Comparison of ENCODE assay signal across 32 cellular contexts in the genomic region with DNA sequence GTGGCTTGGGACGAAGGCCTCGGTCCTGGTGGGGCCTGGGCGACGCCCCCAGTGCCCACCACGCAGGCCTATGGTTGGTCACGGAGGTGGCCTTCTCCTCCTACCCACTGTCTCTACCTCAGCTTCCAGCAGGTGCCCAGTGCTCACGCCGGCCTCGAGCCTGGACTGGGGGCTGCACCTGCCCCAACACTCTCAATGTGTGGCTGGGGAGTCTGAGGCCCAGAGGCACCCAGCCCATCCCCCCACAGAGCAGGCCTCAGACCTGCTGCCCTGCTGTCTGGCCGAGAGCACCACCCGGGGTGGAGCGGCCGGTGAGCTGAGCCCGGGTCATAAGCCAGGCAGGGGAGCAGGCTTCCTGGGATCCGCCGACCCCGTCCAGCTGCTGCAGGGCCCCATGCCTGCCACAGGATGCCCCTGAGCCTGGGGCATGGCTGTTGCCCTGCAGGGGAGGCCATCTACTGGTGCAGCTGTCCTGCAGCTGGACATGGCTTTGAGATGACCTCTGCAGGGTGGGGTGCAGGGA. TPM values are rescaled to one million over a fixed set of nuclear protein-coding genes. Genes with fewer than 3 reads are reported as not detected.
A peak's percentile ranks its signal among the peaks of the same experiment; 100 is the strongest.
DNase-seq lines count a peak whose midpoint lies in the region; TF ChIP-seq lines count a peak whose summit lies in the region.
"Had no signal": no experiment of that assay in that cellular context is flagged by ENCODE, and none has a peak within 500 bp of the region (broad histone marks: within the 10 kb centered on the region; RNA-seq: fewer than 3 reads in every experiment).

No MANE protein-coding gene starts in this region.

- H3K36me3 ChIP-seq in H7 (replicated peaks; ENCODE audit: control insufficient read depth, insufficient read depth, low read length) (no peaks in the 10 kb centered on the region), tibial artery (no peaks in the 10 kb centered on the region), thyroid gland (no peaks in the 10 kb centered on the region), uterus (no peaks in the 10 kb centered on the region)
- H3K36me3 ChIP-seq: lower lobe of right lung, MG63 had no signal

- H3K27ac Mint-ChIP-seq in activated naive CD4-positive, alpha-beta T cell treated with anti-CD3 and anti-CD28 coated beads, Interleukin-2, amount 50 U/mL, for 24 hours: peak overlapping the region; percentile 12
- H3K27ac Mint-ChIP-seq: activated CD4-positive, alpha-beta T cell treated with anti-CD3 and anti-CD28 coated beads for 36 hours; activated naive CD4-positive, alpha-beta T cell treated with anti-CD3 and anti-CD28 coated beads for 36 hours; activated T-cell treated with anti-CD3 and anti-CD28 coated beads, Interleukin-2, amount 50 U/mL, for 72 hours; T-helper 17 cell had no signal

- H3K4me1 ChIP-seq in tibial artery: no peaks in the 10 kb centered on the region
- no peaks in the 10 kb centered on the region for H3K4me1 ChIP-seq in thyroid gland
- no peaks in the 10 kb centered on the region for H3K4me1 ChIP-seq in uterus
- H3K4me1 ChIP-seq: lower lobe of right lung had no signal

- peaks cover 10% of the 10 kb centered on the region for H3K27me3 Mint-ChIP-seq in activated naive CD4-positive, alpha-beta T cell treated with anti-CD3 and anti-CD28 coated beads, Interleukin-2, amount 50 U/mL, for 24 hours

- intact Hi-C loops in tibial artery (cut with DNase I; ENCODE audit: low total_unique reads): no loop called here
- intact Hi-C loops in thyroid gland (cut with DNase I): no loop called here
- intact Hi-C loops in uterus (cut with DNase I; ENCODE audit: low total_unique reads): no loop called here

- WGBS in thyroid gland, 2 donors: 50 to 58% methylated on average over 4 to 10 of the region's 17 CpGs

- no peaks in the 10 kb centered on the region for H3K27me3 ChIP-seq in H7 (ENCODE audit: control insufficient read depth, insufficient read depth, low read length)
- peaks cover 0 to 49% of the 10 kb centered on the region in 2 donors for H3K27me3 ChIP-seq in tibial artery
- H3K27me3 ChIP-seq in thyroid gland: no peaks in the 10 kb centered on the region
- H3K27me3 ChIP-seq in uterus: no peaks in the 10 kb centered on the region
- H3K27me3 ChIP-seq: MG63 had no signal

- H3K9me3 Mint-ChIP-seq in activated naive CD4-positive, alpha-beta T cell treated with anti-CD3 and anti-CD28 coated beads, Interleukin-2, amount 50 U/mL, for 24 hours: peaks cover 9% of the 10 kb centered on the region

- no peak for DNase-seq in activated naive CD4-positive, alpha-beta T cell treated with anti-CD3 and anti-CD28 coated beads, Interleukin-2, amount 50 U/mL, for 16 hours
- peak; percentile 65 for DNase-seq in H7
- peak; percentile 12 for DNase-seq in iPS-NIHi7 (ENCODE audit: extremely low spot score)
- DNase-seq in tibial artery: peak; percentile 7 to 44
- no peak for DNase-seq in thyroid gland
- no peak for DNase-seq in NCI-H2029 treated with DMSO at 0.1 percent for 48 hours (lab: John Stamatoyannopoulos, UW)
- DNase-seq in uterus: no peak
- DNase-seq: activated CD4-positive, alpha-beta T cell treated with anti-CD3 and anti-CD28 coated beads for 36 hours; activated T-cell treated with anti-CD3 and anti-CD28 coated beads, Interleukin-2, amount 50 U/mL, for 72 hours; amniotic stem cell; DMS79; effector CD8-positive, alpha-beta T cell; erythroblast; GF-D8; KBM-7; lower lobe of right lung; MG63; NCI-H1105 treated with DMSO at 0.1 percent for 48 hours; NCI-H774; RPMI8226; stimulated activated CD4-positive, alpha-beta T cell treated with anti-CD3 and anti-CD28 coated beads, Interleukin-4, amount 100 ng/mL, for 4 hours; stimulated activated naive CD4-positive, alpha-beta T cell; T-helper 17 cell had no signal

- H3K27ac ChIP-seq in tibial artery (no peak overlapping the region), thyroid gland (no peak overlapping the region), uterus (no peak overlapping the region)
- H3K27ac ChIP-seq: lower lobe of right lung had no signal

- H3K4me3 ChIP-seq in H7 (ENCODE audit: insufficient read depth, low read depth, low read length) (no peak overlapping the region), tibial artery (no peak overlapping the region), thyroid gland (replicated peaks in 1 of 3) (no peak overlapping the region), uterus (no peak overlapping the region)
- H3K4me3 ChIP-seq: lower lobe of right lung, MG63 had no signal

- H3K36me3 Mint-ChIP-seq in activated naive CD4-positive, alpha-beta T cell treated with anti-CD3 and anti-CD28 coated beads, Interleukin-2, amount 50 U/mL, for 24 hours: peaks cover 2% of the 10 kb centered on the region

- no peak for TF ChIP-seq POLR2A in thyroid gland (IDR thresholded peaks at IDR 0.05)
- TF ChIP-seq POLR2A in uterus (IDR thresholded peaks at IDR 0.05): no peak

- H3K4me1 Mint-ChIP-seq in activated naive CD4-positive, alpha-beta T cell treated with anti-CD3 and anti-CD28 coated beads, Interleukin-2, amount 50 U/mL, for 24 hours: no peaks in the 10 kb centered on the region
- H3K4me1 Mint-ChIP-seq: activated CD4-positive, alpha-beta T cell treated with anti-CD3 and anti-CD28 coated beads for 36 hours; neural crest cell; T-helper 17 cell had no signal

- no peak overlapping the region for H3K4me3 Mint-ChIP-seq in activated naive CD4-positive, alpha-beta T cell treated with anti-CD3 and anti-CD28 coated beads, Interleukin-2, amount 50 U/mL, for 24 hours
- H3K4me3 Mint-ChIP-seq: activated CD4-positive, alpha-beta T cell treated with anti-CD3 and anti-CD28 coated beads for 36 hours; activated naive CD4-positive, alpha-beta T cell treated with anti-CD3 and anti-CD28 coated beads for 36 hours; activated T-cell treated with anti-CD3 and anti-CD28 coated beads, Interleukin-2, amount 50 U/mL, for 72 hours; neural crest cell; T-helper 17 cell had no signal

- TF ChIP-seq CTCF in tibial artery (IDR thresholded peaks at IDR 0.05): no peak
- TF ChIP-seq CTCF in thyroid gland (IDR thresholded peaks at IDR 0.05): no peak
- no peak for TF ChIP-seq CTCF in uterus (IDR thresholded peaks at IDR 0.05)

- H3K9me3 ChIP-seq in tibial artery (peaks cover 0 to 10% (median 4%) of the 10 kb centered on the region in 3 donors), thyroid gland (no peaks in the 10 kb centered on the region), uterus (no peaks in the 10 kb centered on the region)
- H3K9me3 ChIP-seq: lower lobe of right lung had no signal

RNA-seq across cellular contexts. Expression of gene MUC5AC, which starts 28.5 kb away (rescaled TPM):
- total RNA-seq in H7 (2014; rRNA removed; shearing (Covaris generic)): not detected in 2 replicates
- total RNA-seq in thyroid gland (not detected), uterus (under 1 TPM in 1 of 4 donors, not detected in 3; under 0.01 TPM)
- total RNA-seq: activated CD4-positive, alpha-beta T cell treated with anti-CD3 and anti-CD28 coated beads for 36 hours; activated naive CD4-positive, alpha-beta T cell treated with anti-CD3 and anti-CD28 coated beads for 36 hours; activated T-cell treated with anti-CD3 and anti-CD28 coated beads, Interleukin-2, amount 50 U/mL, for 72 hours; fibroblast of villous mesenchyme; HT1080; kidney epithelial cell; neural crest cell; T-helper 17 cell had no signal

RNA-seq across cellular contexts. Expression of gene MUC2, which starts 54.5 kb away (rescaled TPM):
- total RNA-seq in H7 (2014; rRNA removed; shearing (Covaris generic)): not detected in 2 replicates
- total RNA-seq in thyroid gland: not detected
- total RNA-seq in uterus: 1 to 10 TPM in 1 of 4 donors, under 1 TPM in 2, not detected in 1; 0.06 to 1.8 (median 0.26) TPM
- total RNA-seq: activated CD4-positive, alpha-beta T cell treated with anti-CD3 and anti-CD28 coated beads for 36 hours; activated naive CD4-positive, alpha-beta T cell treated with anti-CD3 and anti-CD28 coated beads for 36 hours; activated T-cell treated with anti-CD3 and anti-CD28 coated beads, Interleukin-2, amount 50 U/mL, for 72 hours; fibroblast of villous mesenchyme; HT1080; kidney epithelial cell; lower lobe of right lung; mononuclear cell; neural crest cell; sciatic nerve; T-helper 17 cell; temporal lobe had no signal

Comparison
In these comparisons a context has a peak if more than half of its experiments do, and no peak if none do; other contexts are left out.
1. DNase-seq: peak in H7 (single experiment), iPS-NIHi7 (single experiment) and tibial artery (2 of 2); none in activated naive CD4-positive, alpha-beta T cell treated with anti-CD3 and anti-CD28 coated beads, Interleukin-2, amount 50 U/mL, for 16 hours (single experiment), thyroid gland (0 of 2), NCI-H2029 treated with DMSO at 0.1 percent for 48 hours (single experiment) and uterus (0 of 2).